In the genomic region with DNA sequence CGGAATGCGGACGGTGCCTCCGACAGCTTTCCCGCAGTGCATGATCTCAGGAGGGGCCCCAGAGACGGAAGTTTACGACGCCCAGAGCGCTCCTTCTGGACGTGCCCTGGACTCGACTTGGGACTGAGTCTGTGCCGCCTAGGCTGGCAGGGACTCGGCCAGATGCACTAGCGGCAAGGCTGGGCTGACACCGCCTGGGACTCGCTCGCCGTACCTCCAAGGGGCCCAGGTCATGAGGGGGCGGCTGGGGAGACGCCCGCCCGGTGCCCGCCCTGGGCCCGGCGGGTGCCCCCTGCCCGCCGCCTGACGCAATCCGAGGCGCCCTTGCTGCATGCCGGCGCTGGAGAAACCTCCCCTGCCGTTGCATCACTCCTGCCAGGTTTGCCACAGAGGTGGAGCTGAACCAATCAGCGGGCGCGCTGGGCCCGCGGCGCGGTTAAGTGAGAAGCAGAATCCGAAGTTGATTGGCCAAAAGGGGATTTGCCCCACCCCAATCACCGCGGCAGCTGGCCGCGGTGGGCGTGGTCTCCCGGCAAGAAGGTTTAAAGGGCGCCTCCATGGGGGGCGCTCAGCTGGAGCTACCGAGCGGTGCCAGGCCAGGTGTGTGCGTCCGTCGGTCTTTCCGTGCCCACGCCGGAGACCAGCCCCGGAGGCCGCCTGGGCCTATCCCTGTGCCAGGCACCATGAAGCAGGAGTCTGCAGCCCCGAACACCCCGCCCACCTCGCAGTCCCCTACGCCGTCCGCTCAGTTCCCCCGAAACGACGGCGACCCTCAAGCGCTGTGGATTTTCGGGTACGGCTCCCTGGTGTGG, we compare ENCODE assay signal across 8 cellular contexts. TPM values are rescaled to one million over a fixed set of nuclear protein-coding genes. Genes with fewer than 3 reads are reported as not detected.
A peak's percentile ranks its signal among the peaks of the same experiment; 100 is the strongest.
DNase-seq lines count a peak whose midpoint lies in the region; TF ChIP-seq lines count a peak whose summit lies in the region.

A gene with protein sequence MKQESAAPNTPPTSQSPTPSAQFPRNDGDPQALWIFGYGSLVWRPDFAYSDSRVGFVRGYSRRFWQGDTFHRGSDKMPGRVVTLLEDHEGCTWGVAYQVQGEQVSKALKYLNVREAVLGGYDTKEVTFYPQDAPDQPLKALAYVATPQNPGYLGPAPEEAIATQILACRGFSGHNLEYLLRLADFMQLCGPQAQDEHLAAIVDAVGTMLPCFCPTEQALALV (plus strand): TSS at position 571 of the 812 bp plus-strand sequence. CDS start 113 bp downstream, at position 684.

- H3K9me3 Mint-ChIP-seq in neural progenitor cell = no peaks in the 10 kb centered on the region

- H3K27ac Mint-ChIP-seq in neural progenitor cell = peak within 1 kb of the TSS; percentile 66

- peak; percentile 90 for TF ChIP-seq POLR2A in Raji (IDR thresholded peaks at IDR 0.05; ENCODE audit: insufficient read depth, low read depth, low read length)

- peaks cover 12% of the 10 kb centered on the region for H3K4me1 Mint-ChIP-seq in neural progenitor cell

- H3K9me3 ChIP-seq in neural progenitor cell (ENCODE audit: low read depth) = no peaks in the 10 kb centered on the region
- no peaks in the 10 kb centered on the region for H3K9me3 ChIP-seq in stomach smooth muscle (ENCODE audit: control insufficient read depth in 2 of 2, low read length in 2 of 2)

- H3K9ac ChIP-seq in neural progenitor cell = peak within 1 kb of the TSS; percentile 8
- peak within 1 kb of the TSS; percentile 75 to 86 for H3K9ac ChIP-seq in stomach smooth muscle (ENCODE audit: low read length in 2 of 2)

- H3K79me2 ChIP-seq in neural progenitor cell (ENCODE audit: low read depth) = no peaks in the 10 kb centered on the region

- peaks cover 4% of the 10 kb centered on the region for H3K4me1 ChIP-seq in neural progenitor cell
- H3K4me1 ChIP-seq in stomach smooth muscle (ENCODE audit: control insufficient read depth, insufficient read depth, low read length) = peaks cover 42% of the 10 kb centered on the region

- peaks cover 13% of the 10 kb centered on the region for H3F3A ChIP-seq in neural progenitor cell (ENCODE audit: low read depth)

- H4K20me1 ChIP-seq in neural progenitor cell (ENCODE audit: low read depth) = no peaks in the 10 kb centered on the region

- H3K36me3 Mint-ChIP-seq in neural progenitor cell = peaks cover 3% of the 10 kb centered on the region

- peaks cover 17% of the 10 kb centered on the region for H3K27me3 ChIP-seq in neural progenitor cell
- peaks cover 0 to 3% of the 10 kb centered on the region in 2 donors for H3K27me3 ChIP-seq in stomach smooth muscle (ENCODE audit: control insufficient read depth in 1 of 2, insufficient read depth in 2 of 2, low read length in 2 of 2)

- DNase-seq in ELR (ENCODE audit: low read depth) = peak; percentile 96
- DNase-seq in H4 (ENCODE audit: low spot score) = peak; percentile 96
- peak; percentile 89 for DNase-seq in LNCaP clone FGC (ENCODE audit: low read depth)
- peak; percentile 93 for DNase-seq in activated effector memory CD4-positive, alpha-beta T cell treated with Interleukin-2 at 50 U/mL for 16 hours
- DNase-seq in foreskin fibroblast = peak; percentile 96 to 100
- DNase-seq in neural progenitor cell (ENCODE audit: low spot score) = peak; percentile 97

- H3K4me3 ChIP-seq in LNCaP clone FGC (ENCODE audit: low read depth, low read length) (peak within 1 kb of the TSS; percentile 82), foreskin fibroblast (ENCODE audit: low read depth in 1 of 2, low read length in 2 of 2) (peak within 1 kb of the TSS; percentile 89 to 91), neural progenitor cell (peak within 1 kb of the TSS; percentile 62), stomach smooth muscle (ENCODE audit: low read length in 2 of 2) (peak within 1 kb of the TSS; percentile 86 to 92)

- peak within 1 kb of the TSS; percentile 93 for H3K4me3 Mint-ChIP-seq in neural progenitor cell

- H3K27me3 Mint-ChIP-seq in neural progenitor cell (ENCODE audit: insufficient read depth, low read depth) = peaks cover 22% of the 10 kb centered on the region

- H3K36me3 ChIP-seq in neural progenitor cell (no peaks in the 10 kb centered on the region), stomach smooth muscle (ENCODE audit: control insufficient read depth in 2 of 2, insufficient read depth in 2 of 2, low read length in 2 of 2) (no peaks in the 10 kb centered on the region)

- TF ChIP-seq CTCF in LNCaP clone FGC (IDR thresholded peaks at IDR 0.05; ENCODE audit: control insufficient read depth, extremely low read depth, insufficient read depth) = no peak
- TF ChIP-seq CTCF in foreskin fibroblast (IDR thresholded peaks at IDR 0.05; ENCODE audit: low read depth, low read length) = no peak
- peak; percentile 28 for TF ChIP-seq CTCF in neural progenitor cell (IDR thresholded peaks at IDR 0.05)

- H3K27ac ChIP-seq in neural progenitor cell (no peak within 1 kb of the TSS), stomach smooth muscle (ENCODE audit: low read length) (peak within 1 kb of the TSS; percentile 78)

- H2AFZ ChIP-seq in neural progenitor cell (replicated peaks) = peak within 1 kb of the TSS; percentile 80

- H3K4me2 ChIP-seq in neural progenitor cell = peak within 1 kb of the TSS; percentile 83

RNA-seq across cellular contexts. Expression of the gene that starts here (rescaled TPM):
- total RNA-seq in H4 (2014; rRNA removed; shearing (Covaris generic)) = 28.0 and 35.4 TPM in 2 replicates
- total RNA-seq in neural progenitor cell (ENCODE audit: low replicate concordance) = 2.4 and 4.8 TPM in 2 replicates
